8 cellular contexts compared by ENCODE assay signal in the genomic region with DNA sequence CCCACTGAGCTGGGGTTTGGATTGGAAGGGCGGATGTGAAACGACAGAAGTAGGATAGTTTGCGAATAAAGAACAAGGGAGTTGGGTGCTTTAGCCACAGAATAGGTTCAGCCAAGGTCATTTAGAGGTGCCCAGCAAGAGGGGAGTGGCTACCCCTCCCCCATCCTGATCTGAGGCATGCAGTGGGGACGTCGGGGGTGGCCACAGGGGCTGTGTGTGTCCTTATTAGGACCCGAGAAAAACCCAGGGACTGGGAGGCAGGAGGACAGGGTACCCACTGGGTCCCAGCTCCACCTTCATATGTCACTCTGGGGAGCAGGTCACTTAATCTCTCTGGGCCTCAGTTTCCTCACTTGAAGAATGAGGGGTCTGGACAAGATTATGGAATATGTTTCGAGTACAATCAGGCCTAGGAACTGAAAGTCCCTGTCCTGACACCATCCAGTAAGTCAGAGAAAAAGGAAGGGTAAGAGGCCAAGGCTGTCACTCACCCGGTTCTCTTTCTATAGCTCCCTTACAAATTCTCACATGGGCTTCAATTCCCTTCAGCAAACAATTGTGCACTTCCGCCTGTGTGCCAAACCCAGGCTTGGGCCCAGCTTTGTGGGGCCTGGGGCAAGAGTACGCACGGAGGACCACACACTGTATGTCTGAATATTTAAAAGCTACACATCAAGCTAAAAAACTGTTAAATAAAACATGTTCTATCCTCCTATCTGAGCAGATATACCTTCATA. TPM values are rescaled to one million over a fixed set of nuclear protein-coding genes. Genes with fewer than 3 reads are reported as not detected.
A peak's percentile ranks its signal among the peaks of the same experiment; 100 is the strongest.
DNase-seq lines count a peak whose midpoint lies in the region; FAIRE-seq and TF ChIP-seq lines count a peak whose summit lies in the region.

No MANE protein-coding gene starts in this region.

- H4K20me1 ChIP-seq in keratinocyte (ENCODE audit: control insufficient read depth, extremely low read depth, insufficient read depth, low read length), result no peaks in the 10 kb centered on the region

- H3K4me1 Mint-ChIP-seq in activated naive CD4-positive, alpha-beta T cell treated with anti-CD3 and anti-CD28 coated beads, Interleukin-2, amount 50 U/mL, for 24 hours, result peaks cover 3% of the 10 kb centered on the region
- H3K4me1 Mint-ChIP-seq in activated T-helper 1 cell treated with anti-CD3 and anti-CD28 coated beads, Interleukin-12 subunit alpha, Interleukin-12 subunit beta, Interleukin-2, Interleukin-4 antibody, amounts not matched to agents 30 ng/mL and 10 ng/mL and 1 ng/mL, durations not matched to agents 14 hours and 24 hours and 36 hours (ENCODE audit: low read depth), result peaks cover 24% of the 10 kb centered on the region

- peaks cover 2% of the 10 kb centered on the region for H3K27me3 Mint-ChIP-seq in activated naive CD4-positive, alpha-beta T cell treated with anti-CD3 and anti-CD28 coated beads, Interleukin-2, amount 50 U/mL, for 24 hours
- no peaks in the 10 kb centered on the region for H3K27me3 Mint-ChIP-seq in activated T-helper 1 cell treated with anti-CD3 and anti-CD28 coated beads, Interleukin-12 subunit alpha, Interleukin-12 subunit beta, Interleukin-2, Interleukin-4 antibody, amounts not matched to agents 30 ng/mL and 10 ng/mL and 1 ng/mL, durations not matched to agents 14 hours and 24 hours and 36 hours (ENCODE audit: insufficient read depth)

- no peaks in the 10 kb centered on the region for H3K79me2 ChIP-seq in keratinocyte (ENCODE audit: control insufficient read depth, insufficient read depth, low read length)

- TF ChIP-seq EP300 in transverse colon (IDR thresholded peaks at IDR 0.05; ENCODE audit: low read depth), result no peak

- H3K9me3 ChIP-seq in keratinocyte (ENCODE audit: control insufficient read depth, low read depth, low read length) (no peaks in the 10 kb centered on the region), transverse colon (no peaks in the 10 kb centered on the region)

- peak overlapping the region; percentile 61 for H2AFZ ChIP-seq in keratinocyte (ENCODE audit: control insufficient read depth, low read length)

- H3K27ac Mint-ChIP-seq in activated naive CD4-positive, alpha-beta T cell treated with anti-CD3 and anti-CD28 coated beads, Interleukin-2, amount 50 U/mL, for 24 hours, result peak overlapping the region; percentile 46
- peak overlapping the region; percentile 85 for H3K27ac Mint-ChIP-seq in activated T-helper 1 cell treated with anti-CD3 and anti-CD28 coated beads, Interleukin-12 subunit alpha, Interleukin-12 subunit beta, Interleukin-2, Interleukin-4 antibody, amounts not matched to agents 30 ng/mL and 10 ng/mL and 1 ng/mL, durations not matched to agents 14 hours and 24 hours and 36 hours

- TF ChIP-seq CTCF in keratinocyte (optimal IDR thresholded peaks at IDR 0.05 in 1 of 3, IDR thresholded peaks at IDR 0.05 in 1 of 3, conservative IDR thresholded peaks at IDR 0.05 in 1 of 3; ENCODE audit: extremely low read depth in 1 of 3, insufficient read depth in 2 of 3, low read length in 3 of 3) (no peak), transverse colon (IDR thresholded peaks at IDR 0.05) (no peak)

- 62% methylated on average over 11 of the region's 11 CpGs; no CpG with 5 or more reads in 1 of the 2 donors for WGBS in transverse colon (ENCODE audit: low coverage in 1 of 2), 2 donors

- no peaks in the 10 kb centered on the region for H3K36me3 ChIP-seq in keratinocyte (ENCODE audit: control insufficient read depth in 2 of 2, extremely low read depth in 1 of 2, insufficient read depth in 2 of 2, low read length in 2 of 2)
- H3K36me3 ChIP-seq in transverse colon, result no peaks in the 10 kb centered on the region

- H3K9me1 ChIP-seq in keratinocyte (ENCODE audit: control insufficient read depth, extremely low read depth, insufficient read depth, low read length), result no peaks in the 10 kb centered on the region

- no peaks in the 10 kb centered on the region for H3K36me3 Mint-ChIP-seq in activated naive CD4-positive, alpha-beta T cell treated with anti-CD3 and anti-CD28 coated beads, Interleukin-2, amount 50 U/mL, for 24 hours
- no peaks in the 10 kb centered on the region for H3K36me3 Mint-ChIP-seq in activated T-helper 1 cell treated with anti-CD3 and anti-CD28 coated beads, Interleukin-12 subunit alpha, Interleukin-12 subunit beta, Interleukin-2, Interleukin-4 antibody, amounts not matched to agents 30 ng/mL and 10 ng/mL and 1 ng/mL, durations not matched to agents 14 hours and 24 hours and 36 hours (ENCODE audit: low read depth)

- H3K4me3 Mint-ChIP-seq in activated naive CD4-positive, alpha-beta T cell treated with anti-CD3 and anti-CD28 coated beads, Interleukin-2, amount 50 U/mL, for 24 hours, result peak overlapping the region; percentile 49
- H3K4me3 Mint-ChIP-seq in activated T-helper 1 cell treated with anti-CD3 and anti-CD28 coated beads, Interleukin-12 subunit alpha, Interleukin-12 subunit beta, Interleukin-2, Interleukin-4 antibody, amounts not matched to agents 30 ng/mL and 10 ng/mL and 1 ng/mL, durations not matched to agents 14 hours and 24 hours and 36 hours, result peak overlapping the region; percentile 73

- peak overlapping the region; percentile 35 for H3K9ac ChIP-seq in keratinocyte (ENCODE audit: control insufficient read depth, extremely low read depth, insufficient read depth, low read length)

- dilution Hi-C loops in keratinocyte (cut with MboI; ENCODE audit: extremely low pct_ligation_motif_present, low sequenced_read_pairs), result no loop called here

- H3K4me2 ChIP-seq in keratinocyte (ENCODE audit: control insufficient read depth, extremely low read depth, insufficient read depth, low read depth, low read length), result peak overlapping the region; percentile 54

- no peak for FAIRE-seq in keratinocyte (lab: Jason Lieb, UNC)

- TF ChIP-seq POLR2A in transverse colon (IDR thresholded peaks at IDR 0.05), result no peak

- in situ Hi-C loops in transverse colon (cut with MboI; ENCODE audit: low pct_ligation_motif_present in 1 of 4, low pct_unique_long_range_greater_than_20kb in 1 of 4, low sequenced_read_pairs in 3 of 4) (no loop called here), KBM-7 (cut with MboI; ENCODE audit: low pct_unique_long_range_greater_than_20kb, low sequenced_read_pairs) (no loop called here)

- H3K9me3 Mint-ChIP-seq in activated naive CD4-positive, alpha-beta T cell treated with anti-CD3 and anti-CD28 coated beads, Interleukin-2, amount 50 U/mL, for 24 hours, result no peaks in the 10 kb centered on the region
- no peaks in the 10 kb centered on the region for H3K9me3 Mint-ChIP-seq in activated T-helper 1 cell treated with anti-CD3 and anti-CD28 coated beads, Interleukin-12 subunit alpha, Interleukin-12 subunit beta, Interleukin-2, Interleukin-4 antibody, amounts not matched to agents 30 ng/mL and 10 ng/mL and 1 ng/mL, durations not matched to agents 14 hours and 24 hours and 36 hours

- H3K4me1 ChIP-seq in keratinocyte (ENCODE audit: control insufficient read depth, extremely low read depth, insufficient read depth, low read length), result no peaks in the 10 kb centered on the region
- H3K4me1 ChIP-seq in transverse colon, result peaks cover 0 to 6% (median 5%) of the 10 kb centered on the region in 4 donors

- H3K4me3 ChIP-seq in keratinocyte (ENCODE audit: control insufficient read depth in 2 of 3, extremely low read depth in 1 of 3, insufficient read depth in 2 of 3, low read depth in 1 of 3, low read length in 3 of 3), result peak overlapping the region in 1 of 3 experiments; percentile 45
- H3K4me3 ChIP-seq in transverse colon, result peak overlapping the region in 3 of 4 donors; percentile 24 to 37 (median 31)

- H3K27ac ChIP-seq in keratinocyte (ENCODE audit: control insufficient read depth, insufficient read depth, low read length) (no peak overlapping the region), transverse colon (peak overlapping the region; percentile 66 to 87 (median 78))

- intact Hi-C loops in activated T-helper 1 cell treated with anti-CD3 and anti-CD28 coated beads, Interleukin-12 subunit alpha, Interleukin-12 subunit beta, Interleukin-2, Interleukin-4 antibody, amounts not matched to agents 30 ng/mL and 10 ng/mL and 1 ng/mL, durations not matched to agents 14 hours and 24 hours and 36 hours (cut with micrococcal nuclease), result loop anchor here (1.0 to 10.0 kb wide), 12 partner anchors 36 to 479 kb away; partner anchors contain the start of gene CASK
- intact Hi-C loops in transverse colon (cut with DNase I; ENCODE audit: low total_unique reads), result no loop called here

- H3K27me3 ChIP-seq in keratinocyte (ENCODE audit: control insufficient read depth, extremely low read depth, insufficient read depth, low read length), result peaks cover 4% of the 10 kb centered on the region
- H3K27me3 ChIP-seq in transverse colon, result no peaks in the 10 kb centered on the region

- no peak for DNase-seq in activated naive CD4-positive, alpha-beta T cell treated with anti-CD3 and anti-CD28 coated beads, Interleukin-2, amount 50 U/mL, for 16 hours
- no peak for DNase-seq in activated T-helper 1 cell treated with anti-CD3 and anti-CD28 coated beads, Interleukin-12 subunit alpha, Interleukin-12 subunit beta, Interleukin-2, Interleukin-4 antibody, amounts not matched to agents 30 ng/mL and 10 ng/mL and 1 ng/mL, durations not matched to agents 14 hours and 24 hours and 36 hours (ENCODE audit: low spot score)
- DNase-seq in keratinocyte (ENCODE audit: low read depth, low spot score) (no peak), transverse colon (no peak), DMS153 treated with DMSO at 0.1 percent for 48 hours (lab: John Stamatoyannopoulos, UW; ENCODE audit: unreplicated experiment) (no peak), NCI-H510A (lab: John Stamatoyannopoulos, UW) (no peak), KBM-7 (no peak)

RNA-seq across cellular contexts. Expression of gene NYX, which starts 4.2 kb away (rescaled TPM):
- total RNA-seq in activated T-helper 1 cell treated with anti-CD3 and anti-CD28 coated beads, Interleukin-12 subunit alpha, Interleukin-12 subunit beta, Interleukin-2, Interleukin-4 antibody, amounts not matched to agents 30 ng/mL and 10 ng/mL and 1 ng/mL, durations not matched to agents 14 hours and 24 hours and 36 hours, result not detected in 2 replicates
- polyA plus RNA-seq in keratinocyte, result not detected in 3 replicates
- not detected for polyA plus RNA-seq in keratinocyte (2011; ENCODE audit: low read depth)
- not detected in 2 replicates for polyA plus RNA-seq in keratinocyte (2011; cell fraction: cytosol; rRNA removed)
- not detected in 2 replicates for polyA plus RNA-seq in keratinocyte (2011; cell fraction: nucleus; rRNA removed)
- polyA plus RNA-seq in keratinocyte (2012; ENCODE audit: low replicate concordance), result not detected in 2 replicates
- not detected in 3 replicates for polyA minus RNA-seq in keratinocyte
- not detected for polyA minus RNA-seq in keratinocyte (2011; cell fraction: cytosol; rRNA and poly(A)+ RNA removed)
- not detected in 2 replicates for polyA minus RNA-seq in keratinocyte (2011; cell fraction: nucleus; rRNA and poly(A)+ RNA removed)
- not detected for total RNA-seq in transverse colon
